In the genomic region with DNA sequence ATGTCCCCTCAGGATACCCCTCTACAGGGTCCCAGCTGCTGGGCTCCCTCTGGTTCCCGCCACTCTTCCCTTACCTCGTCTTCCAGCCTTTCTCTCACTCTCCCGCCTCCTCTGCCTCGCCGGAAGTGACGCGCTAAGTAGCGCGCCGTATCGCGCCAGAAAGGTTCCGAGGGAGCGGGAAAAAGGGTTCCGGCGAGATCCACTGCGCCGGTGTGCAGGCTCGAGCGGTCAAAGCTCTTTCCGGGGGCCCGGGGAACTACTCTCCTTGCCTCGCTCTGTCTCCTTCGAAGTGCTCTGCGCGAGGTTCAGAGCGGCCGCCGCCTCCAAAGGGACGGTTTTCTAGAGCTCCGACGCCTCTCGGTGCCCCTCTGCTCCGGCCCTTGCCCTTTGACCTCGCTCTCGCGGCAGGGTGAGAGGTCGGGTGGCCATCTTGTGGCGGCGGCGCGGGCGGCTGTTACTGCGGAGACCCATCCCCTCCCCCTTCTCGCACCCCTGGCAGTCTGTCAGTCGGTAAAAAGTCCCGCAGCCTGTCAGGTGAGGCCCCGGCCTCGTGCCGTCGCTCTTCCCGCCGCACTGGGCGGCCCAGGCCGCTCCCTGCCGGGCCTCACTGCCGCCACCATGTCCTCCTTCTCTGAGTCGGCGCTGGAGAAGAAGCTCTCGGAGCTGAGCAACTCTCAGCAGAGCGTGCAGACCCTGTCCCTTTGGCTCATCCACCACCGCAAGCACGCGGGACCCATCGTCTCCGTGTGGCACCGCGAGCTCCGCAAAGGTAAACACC, we compare ENCODE assay signal across 1 cellular context.
TF ChIP-seq lines count a peak whose summit lies in the region.

Gene RPRD1B (plus strand): TSS at position 417 of the 778 bp plus-strand sequence. CDS start 202 bp downstream, at position 619.
Gene TTI1 (minus strand): TSS at position 127 of the 778 bp plus-strand sequence. CDS start 19,640 bp downstream, outside the sequence.

TF ChIP-seq in HepG2, 621 proteins besides CTCF, POLR2A, EP300 and RAD21 (continued from another document and continues in another):
- TF ChIP-seq, protein P1, sequence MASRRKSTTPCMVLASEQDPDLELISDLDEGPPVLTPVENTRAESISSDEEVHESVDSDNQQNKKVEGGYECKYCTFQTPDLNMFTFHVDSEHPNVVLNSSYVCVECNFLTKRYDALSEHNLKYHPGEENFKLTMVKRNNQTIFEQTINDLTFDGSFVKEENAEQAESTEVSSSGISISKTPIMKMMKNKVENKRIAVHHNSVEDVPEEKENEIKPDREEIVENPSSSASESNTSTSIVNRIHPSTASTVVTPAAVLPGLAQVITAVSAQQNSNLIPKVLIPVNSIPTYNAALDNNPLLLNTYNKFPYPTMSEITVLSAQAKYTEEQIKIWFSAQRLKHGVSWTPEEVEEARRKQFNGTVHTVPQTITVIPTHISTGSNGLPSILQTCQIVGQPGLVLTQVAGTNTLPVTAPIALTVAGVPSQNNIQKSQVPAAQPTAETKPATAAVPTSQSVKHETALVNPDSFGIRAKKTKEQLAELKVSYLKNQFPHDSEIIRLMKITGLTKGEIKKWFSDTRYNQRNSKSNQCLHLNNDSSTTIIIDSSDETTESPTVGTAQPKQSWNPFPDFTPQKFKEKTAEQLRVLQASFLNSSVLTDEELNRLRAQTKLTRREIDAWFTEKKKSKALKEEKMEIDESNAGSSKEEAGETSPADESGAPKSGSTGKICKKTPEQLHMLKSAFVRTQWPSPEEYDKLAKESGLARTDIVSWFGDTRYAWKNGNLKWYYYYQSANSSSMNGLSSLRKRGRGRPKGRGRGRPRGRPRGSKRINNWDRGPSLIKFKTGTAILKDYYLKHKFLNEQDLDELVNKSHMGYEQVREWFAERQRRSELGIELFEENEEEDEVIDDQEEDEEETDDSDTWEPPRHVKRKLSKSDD (CRISPR knock-in tag; IDR thresholded peaks at IDR 0.05; ENCODE audit: low read depth) = peak; percentile 83; the same call in 1 of the 2 replicates
- TF ChIP-seq ZNF850 (CRISPR knock-in tag; conservative IDR thresholded peaks at IDR 0.05) = peak; percentile 84; the same call in 1 of the 2 replicates
- TF ChIP-seq ZNF75D (CRISPR knock-in tag; IDR thresholded peaks at IDR 0.05; ENCODE audit: borderline replicate concordance) = no peak
- TF ChIP-seq ZFP36L1 (CRISPR knock-in tag; IDR thresholded peaks at IDR 0.05) = no peak; the same call in 1 of the 2 replicates
- TF ChIP-seq, protein P2, sequence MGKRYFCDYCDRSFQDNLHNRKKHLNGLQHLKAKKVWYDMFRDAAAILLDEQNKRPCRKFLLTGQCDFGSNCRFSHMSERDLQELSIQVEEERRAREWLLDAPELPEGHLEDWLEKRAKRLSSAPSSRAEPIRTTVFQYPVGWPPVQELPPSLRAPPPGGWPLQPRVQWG (CRISPR knock-in tag; IDR thresholded peaks at IDR 0.05; ENCODE audit: borderline replicate concordance, low read depth) = peak; percentile 56; the same call in 1 of the 2 replicates
- TF ChIP-seq REPIN1 (CRISPR knock-in tag; IDR thresholded peaks at IDR 0.05; ENCODE audit: borderline replicate concordance, low read depth) = peak; percentile 75
- TF ChIP-seq ZNF530 (CRISPR knock-in tag; IDR thresholded peaks at IDR 0.05; ENCODE audit: low read depth) = peak; percentile 81; the same call in 1 of the 2 replicates
- TF ChIP-seq SAP130 (CRISPR knock-in tag; IDR thresholded peaks at IDR 0.05; ENCODE audit: low read depth) = peak; percentile 98
- no peak for TF ChIP-seq ETV6 (CRISPR knock-in tag; conservative IDR thresholded peaks at IDR 0.05)
- TF ChIP-seq MIXL1 (CRISPR knock-in tag; IDR thresholded peaks at IDR 0.05) = peak; percentile 87
- TF ChIP-seq, protein P3, sequence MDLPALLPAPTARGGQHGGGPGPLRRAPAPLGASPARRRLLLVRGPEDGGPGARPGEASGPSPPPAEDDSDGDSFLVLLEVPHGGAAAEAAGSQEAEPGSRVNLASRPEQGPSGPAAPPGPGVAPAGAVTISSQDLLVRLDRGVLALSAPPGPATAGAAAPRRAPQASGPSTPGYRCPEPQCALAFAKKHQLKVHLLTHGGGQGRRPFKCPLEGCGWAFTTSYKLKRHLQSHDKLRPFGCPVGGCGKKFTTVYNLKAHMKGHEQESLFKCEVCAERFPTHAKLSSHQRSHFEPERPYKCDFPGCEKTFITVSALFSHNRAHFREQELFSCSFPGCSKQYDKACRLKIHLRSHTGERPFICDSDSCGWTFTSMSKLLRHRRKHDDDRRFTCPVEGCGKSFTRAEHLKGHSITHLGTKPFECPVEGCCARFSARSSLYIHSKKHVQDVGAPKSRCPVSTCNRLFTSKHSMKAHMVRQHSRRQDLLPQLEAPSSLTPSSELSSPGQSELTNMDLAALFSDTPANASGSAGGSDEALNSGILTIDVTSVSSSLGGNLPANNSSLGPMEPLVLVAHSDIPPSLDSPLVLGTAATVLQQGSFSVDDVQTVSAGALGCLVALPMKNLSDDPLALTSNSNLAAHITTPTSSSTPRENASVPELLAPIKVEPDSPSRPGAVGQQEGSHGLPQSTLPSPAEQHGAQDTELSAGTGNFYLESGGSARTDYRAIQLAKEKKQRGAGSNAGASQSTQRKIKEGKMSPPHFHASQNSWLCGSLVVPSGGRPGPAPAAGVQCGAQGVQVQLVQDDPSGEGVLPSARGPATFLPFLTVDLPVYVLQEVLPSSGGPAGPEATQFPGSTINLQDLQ (CRISPR knock-in tag; IDR thresholded peaks at IDR 0.05) = peak; percentile 93; the same call in 1 of the 2 replicates
- peak; percentile 95 for TF ChIP-seq ZC3H13 (CRISPR knock-in tag; IDR thresholded peaks at IDR 0.05)
- 0 out of 2 replicates have a peak, but pooled peaks have one; percentile 59 for TF ChIP-seq STAT5B (CRISPR knock-in tag; IDR thresholded peaks at IDR 0.05)
- TF ChIP-seq ZFX (CRISPR knock-in tag; IDR thresholded peaks at IDR 0.05; ENCODE audit: low read depth) = peak; percentile 96
- TF ChIP-seq ZNF367 (CRISPR knock-in tag; IDR thresholded peaks at IDR 0.05; ENCODE audit: borderline replicate concordance) = no peak; the same call in 1 of the 2 replicates
- peak; percentile 98 for TF ChIP-seq ZNF510 (CRISPR knock-in tag; IDR thresholded peaks at IDR 0.05; ENCODE audit: low read depth)
- peak; percentile 81 for TF ChIP-seq SMAD3 (CRISPR knock-in tag; IDR thresholded peaks at IDR 0.05)
- TF ChIP-seq ZSCAN20 (CRISPR knock-in tag; IDR thresholded peaks at IDR 0.05; ENCODE audit: borderline replicate concordance) = peak; percentile 32; the same call in 1 of the 2 replicates
- TF ChIP-seq FOXP4 (CRISPR knock-in tag; IDR thresholded peaks at IDR 0.05) = peak; percentile 57
- peak; percentile 81 for TF ChIP-seq ZNF772 (CRISPR knock-in tag; IDR thresholded peaks at IDR 0.05)
- TF ChIP-seq HMG20B (CRISPR knock-in tag; conservative IDR thresholded peaks at IDR 0.05) = no peak; the same call in none of the 2 replicates
- no peak for TF ChIP-seq KDM1A (CRISPR knock-in tag; IDR thresholded peaks at IDR 0.05)
- TF ChIP-seq GTF2F1 (IDR thresholded peaks at IDR 0.05; ENCODE audit: low read length) = no peak; the same call in 1 of the 2 replicates
- TF ChIP-seq, protein P4, sequence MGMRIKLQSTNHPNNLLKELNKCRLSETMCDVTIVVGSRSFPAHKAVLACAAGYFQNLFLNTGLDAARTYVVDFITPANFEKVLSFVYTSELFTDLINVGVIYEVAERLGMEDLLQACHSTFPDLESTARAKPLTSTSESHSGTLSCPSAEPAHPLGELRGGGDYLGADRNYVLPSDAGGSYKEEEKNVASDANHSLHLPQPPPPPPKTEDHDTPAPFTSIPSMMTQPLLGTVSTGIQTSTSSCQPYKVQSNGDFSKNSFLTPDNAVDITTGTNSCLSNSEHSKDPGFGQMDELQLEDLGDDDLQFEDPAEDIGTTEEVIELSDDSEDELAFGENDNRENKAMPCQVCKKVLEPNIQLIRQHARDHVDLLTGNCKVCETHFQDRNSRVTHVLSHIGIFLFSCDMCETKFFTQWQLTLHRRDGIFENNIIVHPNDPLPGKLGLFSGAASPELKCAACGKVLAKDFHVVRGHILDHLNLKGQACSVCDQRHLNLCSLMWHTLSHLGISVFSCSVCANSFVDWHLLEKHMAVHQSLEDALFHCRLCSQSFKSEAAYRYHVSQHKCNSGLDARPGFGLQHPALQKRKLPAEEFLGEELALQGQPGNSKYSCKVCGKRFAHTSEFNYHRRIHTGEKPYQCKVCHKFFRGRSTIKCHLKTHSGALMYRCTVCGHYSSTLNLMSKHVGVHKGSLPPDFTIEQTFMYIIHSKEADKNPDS (CRISPR knock-in tag; IDR thresholded peaks at IDR 0.05) = peak; percentile 89
- peak; percentile 26; the same call in 1 of the 2 replicates for TF ChIP-seq FOXJ3 (CRISPR knock-in tag; IDR thresholded peaks at IDR 0.05; ENCODE audit: borderline replicate concordance)
- TF ChIP-seq FOXK1 (CRISPR knock-in tag; IDR thresholded peaks at IDR 0.05; ENCODE audit: borderline replicate concordance, low read depth) = peak; percentile 91; the same call in 1 of the 2 replicates
- TF ChIP-seq CAMTA2 (CRISPR knock-in tag; IDR thresholded peaks at IDR 0.05; ENCODE audit: borderline replicate concordance) = peak; percentile 97
- TF ChIP-seq, protein P5, sequence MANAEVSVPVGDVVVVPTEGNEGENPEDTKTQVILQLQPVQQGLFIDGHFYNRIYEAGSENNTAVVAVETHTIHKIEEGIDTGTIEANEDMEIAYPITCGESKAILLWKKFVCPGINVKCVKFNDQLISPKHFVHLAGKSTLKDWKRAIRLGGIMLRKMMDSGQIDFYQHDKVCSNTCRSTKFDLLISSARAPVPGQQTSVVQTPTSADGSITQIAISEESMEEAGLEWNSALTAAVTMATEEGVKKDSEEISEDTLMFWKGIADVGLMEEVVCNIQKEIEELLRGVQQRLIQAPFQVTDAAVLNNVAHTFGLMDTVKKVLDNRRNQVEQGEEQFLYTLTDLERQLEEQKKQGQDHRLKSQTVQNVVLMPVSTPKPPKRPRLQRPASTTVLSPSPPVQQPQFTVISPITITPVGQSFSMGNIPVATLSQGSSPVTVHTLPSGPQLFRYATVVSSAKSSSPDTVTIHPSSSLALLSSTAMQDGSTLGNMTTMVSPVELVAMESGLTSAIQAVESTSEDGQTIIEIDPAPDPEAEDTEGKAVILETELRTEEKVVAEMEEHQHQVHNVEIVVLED (CRISPR knock-in tag; IDR thresholded peaks at IDR 0.05; ENCODE audit: borderline replicate concordance) = peak; percentile 89
- TF ChIP-seq POLR2G (IDR thresholded peaks at IDR 0.05; ENCODE audit: low read depth, low read length) = peak; percentile 99
- TF ChIP-seq AFF4 (CRISPR knock-in tag; IDR thresholded peaks at IDR 0.05) = no peak
- TF ChIP-seq ZNF205 (CRISPR knock-in tag; IDR thresholded peaks at IDR 0.05) = 0 out of 2 replicates have a peak, but pooled peaks have one; percentile 69
- peak; percentile 74 for TF ChIP-seq HNF4A (CRISPR knock-in tag; IDR thresholded peaks at IDR 0.05)
- no peak for TF ChIP-seq SMC3 (IDR thresholded peaks at IDR 0.05; ENCODE audit: low read length)
- TF ChIP-seq ZZZ3 (CRISPR knock-in tag; IDR thresholded peaks at IDR 0.05; ENCODE audit: borderline replicate concordance) = peak; percentile 72; the same call in 1 of the 2 replicates
- peak; percentile 99 for TF ChIP-seq GABPB1 (CRISPR knock-in tag; IDR thresholded peaks at IDR 0.05)
- TF ChIP-seq RBAK (CRISPR knock-in tag; IDR thresholded peaks at IDR 0.05) = 0 out of 2 replicates have a peak, but pooled peaks have one; percentile 51
- peak; percentile 99 for TF ChIP-seq MTERF4 (CRISPR knock-in tag; IDR thresholded peaks at IDR 0.05)
- no peak; the same call in 1 of the 2 replicates for TF ChIP-seq BRCA1 (CRISPR knock-in tag; IDR thresholded peaks at IDR 0.05)
- 0 out of 2 replicates have a peak, but pooled peaks have one; percentile 80 for TF ChIP-seq ESRRA (CRISPR knock-in tag; IDR thresholded peaks at IDR 0.05; ENCODE audit: low read depth)
